Comparison of ENCODE assay signal across 10 cellular contexts in genomic region chr20:61253640-61254511, GRCh38. TPM values are rescaled to one million over a fixed set of nuclear protein-coding genes. Genes with fewer than 3 reads are reported as not detected.
DNase-seq lines count a peak whose midpoint lies in the region; ATAC-seq and TF ChIP-seq lines count a peak whose summit lies in the region.
"Had no signal": no experiment of that assay in that cellular context is flagged by ENCODE, and none has a peak within 500 bp of the region (broad histone marks: within the 10 kb centered on the region; RNA-seq: fewer than 3 reads in every experiment).

No MANE protein-coding gene starts in this region.

- TF ChIP-seq CTCF in nephron progenitor cell (IDR thresholded peaks at IDR 0.05), result no peak

- no peaks in the 10 kb centered on the region for H3K9me3 ChIP-seq in HAP-1

- peaks cover 5% of the 10 kb centered on the region for H3K9me3 Mint-ChIP-seq in nephron progenitor cell
- H3K9me3 Mint-ChIP-seq in activated CD4-positive, alpha-beta T cell treated with anti-CD3 and anti-CD28 coated beads for 36 hours (ENCODE audit: low read depth), result peaks cover 1% of the 10 kb centered on the region

- in situ Hi-C loops in HAP-1 (cut with MboI; ENCODE audit: low sequenced_read_pairs), result no loop called here

- peaks cover 16% of the 10 kb centered on the region for H3K4me1 Mint-ChIP-seq in nephron progenitor cell
- no peaks in the 10 kb centered on the region for H3K4me1 Mint-ChIP-seq in activated CD4-positive, alpha-beta T cell treated with anti-CD3 and anti-CD28 coated beads for 36 hours

- no peaks in the 10 kb centered on the region for H3K4me1 ChIP-seq in HAP-1

- ATAC-seq in activated CD4-positive, alpha-beta T cell treated with anti-CD3 and anti-CD28 coated beads for 36 hours, result no peak

- peaks cover 43% of the 10 kb centered on the region for H3K27me3 Mint-ChIP-seq in nephron progenitor cell (ENCODE audit: low read depth, poor library complexity)
- peaks cover 42% of the 10 kb centered on the region for H3K27me3 Mint-ChIP-seq in activated CD4-positive, alpha-beta T cell treated with anti-CD3 and anti-CD28 coated beads for 36 hours

- intact Hi-C loops in activated CD4-positive, alpha-beta T cell treated with anti-CD3 and anti-CD28 coated beads for 36 hours (cut with DNase I, micrococcal nuclease), result no loop called here

- CTCF ChIA-PET in activated CD4-positive, alpha-beta T cell treated with anti-CD3 and anti-CD28 coated beads for 36 hours (lab: Charles Lee), result interaction anchor here (0.7 kb wide), 1 partner anchor 161 kb away, joined by 3 read pairs; no protein-coding TSS in a partner anchor

- peak overlapping the region; percentile 90 for H3K27ac ChIP-seq in epithelial cell of prostate

- H3K36me3 Mint-ChIP-seq in nephron progenitor cell (ENCODE audit: low read depth), result peaks cover 8% of the 10 kb centered on the region
- H3K36me3 Mint-ChIP-seq in activated CD4-positive, alpha-beta T cell treated with anti-CD3 and anti-CD28 coated beads for 36 hours (ENCODE audit: low read depth), result no peaks in the 10 kb centered on the region
- H3K36me3 Mint-ChIP-seq: naive B cell had no signal

- H3K27me3 ChIP-seq in HAP-1 (ENCODE audit: low read depth), result peaks cover 25% of the 10 kb centered on the region

- H3K36me3 ChIP-seq in HAP-1 (replicated peaks), result no peaks in the 10 kb centered on the region

- POLR2A ChIA-PET in activated CD4-positive, alpha-beta T cell treated with anti-CD3 and anti-CD28 coated beads for 36 hours (lab: Charles Lee), result no interaction called here

- DNase-seq in Ammon's horn (ENCODE audit: low spot score) (peak; percentile 21), LHCN-M2 (ENCODE audit: low read depth) (peak; percentile 3), epithelial cell of prostate (ENCODE audit: low read depth, low spot score) (no peak), nephron progenitor cell (peak; percentile 60), HAP-1 (ENCODE audit: low spot score in 2 of 2) (no peak), NCI-H1092 (lab: John Stamatoyannopoulos, UW) (no peak), COLO668 (lab: John Stamatoyannopoulos, UW; ENCODE audit: unreplicated experiment) (no peak)
- DNase-seq in activated CD4-positive, alpha-beta T cell treated with anti-CD3 and anti-CD28 coated beads for 36 hours, result no peak
- DNase-seq: naive B cell, NCI-H774 had no signal

- H3K4me3 Mint-ChIP-seq in nephron progenitor cell, result peak overlapping the region; percentile 83
- no peak overlapping the region for H3K4me3 Mint-ChIP-seq in activated CD4-positive, alpha-beta T cell treated with anti-CD3 and anti-CD28 coated beads for 36 hours

- peak overlapping the region; percentile 37 for H3K27ac Mint-ChIP-seq in nephron progenitor cell
- H3K27ac Mint-ChIP-seq in activated CD4-positive, alpha-beta T cell treated with anti-CD3 and anti-CD28 coated beads for 36 hours, result no peak overlapping the region
- H3K27ac Mint-ChIP-seq: naive B cell had no signal

- no peak overlapping the region for H3K4me3 ChIP-seq in HAP-1

RNA-seq across cellular contexts. Expression of gene CDH4, which starts 1.8 kb away (rescaled TPM):
- total RNA-seq in LHCN-M2 (2014; rRNA removed), result 0.98 and 1.3 TPM in 2 replicates
- 2.4 TPM for polyA plus RNA-seq in LHCN-M2 (2012)
- total RNA-seq in activated CD4-positive, alpha-beta T cell treated with anti-CD3 and anti-CD28 coated beads for 36 hours, result not detected

Comparison
In these comparisons a context has a peak if more than half of its experiments do, and no peak if none do; other contexts are left out.
1. DNase-seq: peak in Ammon's horn (single experiment), LHCN-M2 (single experiment) and nephron progenitor cell (single experiment); none in epithelial cell of prostate (single experiment), HAP-1 (0 of 2), activated CD4-positive, alpha-beta T cell treated with anti-CD3 and anti-CD28 coated beads for 36 hours (single experiment), NCI-H1092 (single experiment) and COLO668 (single experiment).